In genomic region chr3:185931777-185932176, GRCh38 we compare ENCODE assay signal across 1 cellular context.
TF ChIP-seq lines count a peak whose summit lies in the region.

No MANE protein-coding gene starts in this region.

TF ChIP-seq in H1, 55 proteins besides CTCF, POLR2A, EP300 and RAD21 (continued from another document):
- TF ChIP-seq HDAC2 (IDR thresholded peaks at IDR 0.05; ENCODE audit: borderline replicate concordance in 1 of 2, low read depth in 2 of 2, low read length in 2 of 2) (no peak), RXRA (IDR thresholded peaks at IDR 0.05; ENCODE audit: insufficient read depth, low read depth, low read length) (no peak), SUZ12 (IDR thresholded peaks at IDR 0.05; ENCODE audit: low read length) (no peak), GTF2F1 (IDR thresholded peaks at IDR 0.05; ENCODE audit: borderline replicate concordance, low read depth, low read length) (no peak), SRF (IDR thresholded peaks at IDR 0.05; ENCODE audit: low read depth, low read length) (no peak), POLR2AphosphoS5 (IDR thresholded peaks at IDR 0.05; ENCODE audit: low read depth, low read length) (no peak)
